Comparison of ENCODE assay signal across 8 cellular contexts in the genomic region with DNA sequence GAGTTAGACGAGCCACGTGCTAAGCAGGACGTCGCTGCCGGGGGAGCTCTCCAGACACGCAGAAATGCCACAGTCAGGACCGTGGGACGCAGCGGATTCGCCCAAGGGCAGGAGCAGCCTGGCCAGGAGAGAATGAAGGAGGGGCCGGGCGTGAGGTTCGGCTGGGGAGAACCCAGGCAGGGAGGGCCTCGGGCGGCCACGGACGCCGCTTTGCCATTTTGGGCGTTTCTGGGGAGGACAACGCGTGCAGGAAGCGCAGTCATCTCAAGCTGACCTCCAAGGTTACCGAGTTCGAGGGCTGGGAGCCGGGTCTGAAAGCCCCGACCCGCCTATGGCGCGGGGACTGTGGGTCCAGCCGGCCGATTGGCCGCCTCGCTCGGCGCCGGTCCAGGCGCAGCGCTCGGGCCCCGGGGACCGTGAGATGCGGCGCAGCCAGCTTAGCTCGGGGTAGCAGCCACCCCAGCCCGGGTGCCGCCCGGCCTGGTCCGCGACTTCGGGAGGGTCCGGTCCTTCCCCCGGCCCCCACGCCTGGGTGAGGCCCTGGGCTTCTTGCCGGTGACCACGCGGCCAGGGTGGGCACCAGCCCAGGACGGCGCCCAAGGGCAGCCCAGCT. TPM values are rescaled to one million over a fixed set of nuclear protein-coding genes. Genes with fewer than 3 reads are reported as not detected.
DNase-seq lines count a peak whose midpoint lies in the region; ATAC-seq, FAIRE-seq and TF ChIP-seq lines count a peak whose summit lies in the region.

No MANE protein-coding gene starts in this region.

- FAIRE-seq in D721Med (lab: Jason Lieb, UNC) = no peak

- intact Hi-C loops in posterior vena cava (cut with DNase I) = no loop called here

- DNase-seq in AG08395 (ENCODE audit: low spot score) (peak; percentile 44), LHCN-M2 (ENCODE audit: low read depth) (peak; percentile 26), germinal center (ENCODE audit: low spot score) (peak; percentile 19), posterior vena cava (ENCODE audit: low spot score) (peak; percentile 91), D721Med (ENCODE audit: insufficient read length, low spot score) (no peak), HPDE6-E6E7 (ENCODE audit: extremely low spot score) (no peak)
- peak; percentile 18 for DNase-seq in activated effector memory CD4-positive, alpha-beta T cell treated with Interleukin-2 at 50 U/mL for 16 hours

- peak; percentile 3 for ATAC-seq in GM21447 (IDR thresholded peaks at IDR 0.05; ENCODE audit: unreplicated experiment)

- TF ChIP-seq CTCF in D721Med (IDR thresholded peaks at IDR 0.05; ENCODE audit: insufficient read depth, missing control alignments) = no peak

RNA-seq across cellular contexts. Expression of gene MAN1B1, which starts 0.8 kb away (rescaled TPM):
- total RNA-seq in LHCN-M2 (2014; rRNA removed) (78.4 and 92.8 TPM in 2 replicates), posterior vena cava (10 to 100 TPM; 32.0 to 44.3 TPM)
- polyA plus RNA-seq in LHCN-M2 (2012) = 56.5 TPM

RNA-seq across cellular contexts. Expression of gene UAP1L1, which starts 8.7 kb away (rescaled TPM):
- 13.6 and 17.6 TPM in 2 replicates for total RNA-seq in LHCN-M2 (2014; rRNA removed)
- 24.2 TPM for polyA plus RNA-seq in LHCN-M2 (2012)
- total RNA-seq in posterior vena cava = 10 to 100 TPM; 15.2 to 20.5 TPM

RNA-seq across cellular contexts. Expression of gene SAPCD2, which starts 15.7 kb away (rescaled TPM):
- total RNA-seq in LHCN-M2 (2014; rRNA removed) = 16.1 and 17.7 TPM in 2 replicates
- polyA plus RNA-seq in LHCN-M2 (2012) = 5.4 TPM
- total RNA-seq in posterior vena cava = under 1 TPM; 0.33 to 0.42 TPM

RNA-seq across cellular contexts. Expression of gene DPP7, which starts 28.5 kb away (rescaled TPM):
- total RNA-seq in LHCN-M2 (2014; rRNA removed) (81.8 and 91.5 TPM in 2 replicates), posterior vena cava (100 to 1,000 TPM; 108 to 128 TPM)
- polyA plus RNA-seq in LHCN-M2 (2012) = 92.4 TPM

RNA-seq across cellular contexts. Expression of gene ENTPD2, which starts 32.2 kb away (rescaled TPM):
- total RNA-seq in LHCN-M2 (2014; rRNA removed) = not detected in 2 replicates
- polyA plus RNA-seq in LHCN-M2 (2012) = not detected
- 1 to 10 TPM in 1 of 2 donors, under 1 TPM in 1; 0.48 to 1.2 TPM for total RNA-seq in posterior vena cava

Comparison
In these comparisons a context has a peak if more than half of its experiments do, and no peak if none do; other contexts are left out.
1. DNase-seq: peak in AG08395 (single experiment), LHCN-M2 (single experiment), activated effector memory CD4-positive, alpha-beta T cell treated with Interleukin-2 at 50 U/mL for 16 hours (single experiment), germinal center (single experiment) and posterior vena cava (single experiment); none in D721Med (single experiment) and HPDE6-E6E7 (single experiment).
2. RNA of gene SAPCD2, which starts 15.7 kb away (total RNA-seq): 16.1 to 17.7 TPM in LHCN-M2; 0.33 to 0.42 TPM in posterior vena cava; every median in the first group is over 10 times any median in the second.